8 cellular contexts compared by ENCODE assay signal in the genomic region with DNA sequence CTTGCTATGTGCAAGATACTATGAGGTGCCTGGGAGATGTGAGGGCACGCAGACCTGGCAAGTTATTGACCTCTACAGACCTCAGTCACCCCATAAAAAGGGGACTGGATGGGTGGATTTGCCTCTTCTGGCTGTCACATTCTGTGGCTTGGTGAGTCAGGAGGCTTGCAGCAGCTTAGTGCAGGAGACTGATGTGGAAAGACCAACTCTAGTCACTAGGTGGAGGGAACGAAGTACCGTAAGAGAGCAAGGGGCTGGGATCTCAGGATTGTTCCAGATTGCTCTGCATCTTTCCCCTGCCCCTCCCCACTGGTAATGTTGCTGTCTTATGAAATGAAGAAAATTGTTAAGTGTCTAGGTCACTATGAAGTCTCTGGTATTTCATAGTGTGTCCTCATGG. TPM values are rescaled to one million over a fixed set of nuclear protein-coding genes. Genes with fewer than 3 reads are reported as not detected.
DNase-seq lines count a peak whose midpoint lies in the region; ATAC-seq and TF ChIP-seq lines count a peak whose summit lies in the region.

No MANE protein-coding gene starts in this region.

- peak overlapping the region; percentile 5 for H3K4me3 Mint-ChIP-seq in activated CD8-positive, alpha-beta T cell treated with anti-CD3 and anti-CD28 coated beads for 36 hours

- H3K27ac ChIP-seq in temporal lobe (ENCODE audit: low read depth, low read length), result peak overlapping the region; percentile 27

- no peak for TF ChIP-seq POLR2A in GM18505 (IDR thresholded peaks at IDR 0.05; ENCODE audit: borderline replicate concordance, extremely low read depth, insufficient read depth, insufficient read length)

- no peaks in the 10 kb centered on the region for H3K27me3 Mint-ChIP-seq in activated CD8-positive, alpha-beta T cell treated with anti-CD3 and anti-CD28 coated beads for 36 hours

- peaks cover 49% of the 10 kb centered on the region for H3K4me1 Mint-ChIP-seq in activated CD8-positive, alpha-beta T cell treated with anti-CD3 and anti-CD28 coated beads for 36 hours (ENCODE audit: low read depth)

- ATAC-seq in activated CD8-positive, alpha-beta T cell treated with anti-CD3 and anti-CD28 coated beads for 36 hours, result no peak
- no peak for ATAC-seq in HG03521 (IDR thresholded peaks at IDR 0.05; ENCODE audit: unreplicated experiment)
- no peak for ATAC-seq in GM18505 (IDR thresholded peaks at IDR 0.05; ENCODE audit: unreplicated experiment)

- POLR2A ChIA-PET in activated CD8-positive, alpha-beta T cell treated with anti-CD3 and anti-CD28 coated beads for 36 hours (lab: Charles Lee), result interaction anchor here (1.4 kb wide), 1 partner anchor 10 kb away, joined by 6 read pairs; no protein-coding TSS in a partner anchor

- H3K36me3 Mint-ChIP-seq in activated CD8-positive, alpha-beta T cell treated with anti-CD3 and anti-CD28 coated beads for 36 hours (ENCODE audit: low read depth), result peaks cover 32% of the 10 kb centered on the region

- peak overlapping the region; percentile 60 for H3K27ac Mint-ChIP-seq in activated CD8-positive, alpha-beta T cell treated with anti-CD3 and anti-CD28 coated beads for 36 hours

- intact Hi-C loops in activated CD8-positive, alpha-beta T cell treated with anti-CD3 and anti-CD28 coated beads for 36 hours (cut with micrococcal nuclease), result no loop called here

- CTCF ChIA-PET in activated CD8-positive, alpha-beta T cell treated with anti-CD3 and anti-CD28 coated beads for 36 hours (lab: Charles Lee), result no interaction called here

- H3K9me3 Mint-ChIP-seq in activated CD8-positive, alpha-beta T cell treated with anti-CD3 and anti-CD28 coated beads for 36 hours, result no peaks in the 10 kb centered on the region

- TF ChIP-seq CTCF in activated CD8-positive, alpha-beta T cell treated with anti-CD3 and anti-CD28 coated beads for 36 hours (IDR thresholded peaks at IDR 0.05), result peak; percentile 19

- DNase-seq in activated CD8-positive, alpha-beta memory T cell treated with anti-CD3 and anti-CD28 coated beads, Interleukin-2, amount 50 U/mL, for 48 hours, result peak; percentile 56
- no peak for DNase-seq in activated CD8-positive, alpha-beta memory T cell treated with anti-CD3 and anti-CD28 coated beads for 24 hours
- peak; percentile 49 for DNase-seq in activated CD8-positive, alpha-beta T cell treated with anti-CD3 and anti-CD28 coated beads for 36 hours
- DNase-seq in glomerular visceral epithelial cell (ENCODE audit: extremely low spot score) (peak; percentile 79), NCI-H526 (lab: John Stamatoyannopoulos, UW) (no peak)

RNA-seq across cellular contexts. Expression of a gene that starts 3.3 kb away (rescaled TPM):
- 100 to 1,000 TPM; 112 to 119 TPM for total RNA-seq in activated CD8-positive, alpha-beta T cell treated with anti-CD3 and anti-CD28 coated beads for 36 hours
- total RNA-seq in temporal lobe, result 105 TPM

RNA-seq across cellular contexts. Expression of a gene that starts 35.6 kb away (rescaled TPM):
- under 1 TPM; 0.89 to 0.92 TPM for total RNA-seq in activated CD8-positive, alpha-beta T cell treated with anti-CD3 and anti-CD28 coated beads for 36 hours
- not detected for total RNA-seq in temporal lobe

Comparison
In these comparisons a context has a peak if more than half of its experiments do, and no peak if none do; other contexts are left out.
1. DNase-seq: peak in activated CD8-positive, alpha-beta memory T cell treated with anti-CD3 and anti-CD28 coated beads, Interleukin-2, amount 50 U/mL, for 48 hours (single experiment), activated CD8-positive, alpha-beta T cell treated with anti-CD3 and anti-CD28 coated beads for 36 hours (single experiment) and glomerular visceral epithelial cell (single experiment); none in activated CD8-positive, alpha-beta memory T cell treated with anti-CD3 and anti-CD28 coated beads for 24 hours (single experiment) and NCI-H526 (0 of 2).